19 cellular contexts compared by ENCODE assay signal in the genomic region with DNA sequence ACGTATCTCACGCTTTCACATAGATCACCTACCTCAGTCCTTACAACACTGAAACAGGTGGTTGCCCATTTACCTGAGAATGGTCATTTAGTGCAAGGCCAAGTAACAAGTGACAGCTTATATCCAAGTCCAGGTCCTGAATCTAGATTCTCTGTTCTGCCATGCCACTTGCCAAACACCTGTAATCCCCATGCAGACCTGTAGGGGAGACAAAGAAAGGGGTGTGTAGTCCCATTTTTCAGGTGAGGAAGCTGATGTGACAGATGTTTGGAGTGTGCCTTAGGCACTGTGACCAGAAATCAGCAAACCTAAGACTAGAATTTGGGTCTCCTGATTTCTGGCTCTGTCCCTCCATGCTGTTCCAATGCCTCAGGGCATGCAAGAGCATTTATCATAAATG. TPM values are rescaled to one million over a fixed set of nuclear protein-coding genes. Genes with fewer than 3 reads are reported as not detected.
DNase-seq lines count a peak whose midpoint lies in the region; ATAC-seq, FAIRE-seq and TF ChIP-seq lines count a peak whose summit lies in the region.
"Had no signal": no experiment of that assay in that cellular context is flagged by ENCODE, and none has a peak within 500 bp of the region (broad histone marks: within the 10 kb centered on the region; RNA-seq: fewer than 3 reads in every experiment).

No MANE protein-coding gene starts in this region.

- CTCF ChIA-PET in BJ (lab: Yijun Ruan, JAX) = no interaction called here

- peaks cover 3% of the 10 kb centered on the region; the same call in 1 of the 2 replicates for H3K9me3 ChIP-seq in SJCRH30 (replicated peaks)
- H3K9me3 ChIP-seq: thyroid gland had no signal

- no peaks in the 10 kb centered on the region for H3K4me1 ChIP-seq in SJCRH30
- H3K4me1 ChIP-seq: sigmoid colon, thyroid gland had no signal

- TF ChIP-seq POLR2A in GM18505 (IDR thresholded peaks at IDR 0.05; ENCODE audit: borderline replicate concordance, extremely low read depth, insufficient read depth, insufficient read length) = no peak

- ATAC-seq in GM18505 (IDR thresholded peaks at IDR 0.05; ENCODE audit: unreplicated experiment) = no peak
- ATAC-seq: T-helper 17 cell had no signal

- POLR2A ChIA-PET in BJ (lab: Charles Lee) = interaction anchor here (0.5 kb wide), 1 partner anchor 351 kb away, joined by 3 read pairs; no protein-coding TSS in a partner anchor

- DNase-seq in BJ (ENCODE audit: low read depth) = no peak
- no peak for DNase-seq in HFF-Myc (ENCODE audit: extremely low read depth, low read depth)
- no peak for DNase-seq in astrocyte of the spinal cord (ENCODE audit: low read depth, low spot score)
- DNase-seq in iPS-NIHi11 (ENCODE audit: low spot score) = peak; percentile 26
- no peak for DNase-seq in SJCRH30
- no peak for DNase-seq in NCI-H524 (lab: John Stamatoyannopoulos, UW)
- no peak for DNase-seq in HTR-8/SVneo (ENCODE audit: insufficient read length, low spot score)
- DNase-seq: activated CD4-positive, alpha-beta T cell treated with anti-CD3 and anti-CD28 coated beads for 48 hours; activated T-cell treated with anti-CD3 and anti-CD28 coated beads for 4 hours; effector CD4-positive, alpha-beta T cell; HCEC 1CT; NCI-H1694 treated with DMSO at 0.1 percent for 48 hours; sigmoid colon; stimulated activated CD4-positive, alpha-beta T cell treated with anti-CD3 and anti-CD28 coated beads, Interleukin-4, amount 100 ng/mL, for 24 hours; T-helper 17 cell; thyroid gland had no signal

- H3K4me3 ChIP-seq in BJ (ENCODE audit: low read depth, low read length) (no peak overlapping the region), HFF-Myc (replicated peaks; ENCODE audit: low read depth, low read length) (no peak overlapping the region), astrocyte of the spinal cord (ENCODE audit: low read depth, low read length) (no peak overlapping the region), SJCRH30 (no peak overlapping the region)
- H3K4me3 ChIP-seq: sigmoid colon, thyroid gland had no signal

- FAIRE-seq in HTR-8/SVneo (lab: Jason Lieb, UNC) = no peak
- FAIRE-seq: frontal cortex had no signal

- no peak overlapping the region for H3K27ac ChIP-seq in SJCRH30
- H3K27ac ChIP-seq: neutrophil, sigmoid colon, thyroid gland had no signal

- in situ Hi-C loops in astrocyte of the spinal cord (cut with HindIII; ENCODE audit: low sequenced_read_pairs) = no loop called here

- H3K27me3 ChIP-seq in BJ (ENCODE audit: control insufficient read depth, insufficient read depth, low read length) (no peaks in the 10 kb centered on the region), SJCRH30 (no peaks in the 10 kb centered on the region)
- H3K27me3 ChIP-seq: neutrophil, sigmoid colon, thyroid gland had no signal

- peaks cover 12% of the 10 kb centered on the region for H3K36me3 ChIP-seq in BJ (ENCODE audit: control insufficient read depth, insufficient read depth, low read length)
- H3K36me3 ChIP-seq in SJCRH30 = peaks cover 69% of the 10 kb centered on the region

- TF ChIP-seq CTCF in BJ (IDR thresholded peaks at IDR 0.05; ENCODE audit: insufficient read depth, low read depth, low read length) (peak; percentile 21), HFF-Myc (IDR thresholded peaks at IDR 0.05; ENCODE audit: low read depth, low read length, missing control alignments) (peak; percentile 29), astrocyte of the spinal cord (IDR thresholded peaks at IDR 0.05; ENCODE audit: low read depth, low read length) (peak; percentile 15)

RNA-seq across cellular contexts. Expression of a gene that starts 12.7 kb away (rescaled TPM):
- polyA plus RNA-seq in BJ (2011; rRNA removed) = 4.7 and 5.3 TPM in 2 replicates
- 6.6 and 8.7 TPM in 2 replicates for polyA minus RNA-seq in BJ (2011; rRNA and poly(A)+ RNA removed)
- total RNA-seq in SJCRH30 (2014; rRNA removed; shearing (Covaris generic)) = 17.0 and 18.7 TPM in 2 replicates

RNA-seq across cellular contexts. Expression of a gene that starts 36.4 kb away (rescaled TPM):
- 6.8 and 8.0 TPM in 2 replicates for polyA plus RNA-seq in BJ (2011; rRNA removed)
- polyA minus RNA-seq in BJ (2011; rRNA and poly(A)+ RNA removed) = 7.2 and 13.6 TPM in 2 replicates
- total RNA-seq in SJCRH30 (2014; rRNA removed; shearing (Covaris generic)) = 16.8 and 22.5 TPM in 2 replicates

RNA-seq across cellular contexts. Expression of a gene that starts 51.3 kb away (rescaled TPM):
- 2.0 and 3.2 TPM in 2 replicates for polyA plus RNA-seq in BJ (2011; rRNA removed)
- polyA minus RNA-seq in BJ (2011; rRNA and poly(A)+ RNA removed) = 1.6 and 2.4 TPM in 2 replicates
- 1.0 and 1.2 TPM in 2 replicates for total RNA-seq in SJCRH30 (2014; rRNA removed; shearing (Covaris generic))
